ENCODE assay signal across 8 cellular contexts in genomic region chr19:2479556-2480194, GRCh38. TPM values are rescaled to one million over a fixed set of nuclear protein-coding genes. Genes with fewer than 3 reads are reported as not detected.
DNase-seq lines count a peak whose midpoint lies in the region; ATAC-seq and TF ChIP-seq lines count a peak whose summit lies in the region.

No MANE protein-coding gene starts in this region.

- H3K9ac ChIP-seq in iPS-20b (ENCODE audit: low read depth, low read length), result no peak overlapping the region

- H3K36me3 ChIP-seq in iPS-20b (ENCODE audit: insufficient read depth, low read depth, low read length) (no peaks in the 10 kb centered on the region), suprapubic skin (peaks cover 11% of the 10 kb centered on the region)

- WGBS in suprapubic skin, result 74% methylated on average over 11 of the region's 20 CpGs

- peaks cover 19% of the 10 kb centered on the region for H3K36me3 Mint-ChIP-seq in activated T-cell treated with anti-CD3 and anti-CD28 coated beads, Interleukin-2, amount 50 U/mL, for 4 hours (ENCODE audit: insufficient read depth)
- H3K36me3 Mint-ChIP-seq in activated CD4-positive, alpha-beta memory T cell treated with anti-CD3 and anti-CD28 coated beads, Interleukin-2, amount 10 ng/mL, durations not matched to agents 7 days and 5 days (ENCODE audit: low read depth), result peaks cover 27% of the 10 kb centered on the region

- no peak for DNase-seq in activated T-cell treated with anti-CD3 and anti-CD28 coated beads, Interleukin-2, amount 50 U/mL, for 4 hours
- DNase-seq in activated T-cell treated with anti-CD3 and anti-CD28 coated beads, Interleukin-2, amount 50 U/mL, for 48 hours, result no peak
- no peak for DNase-seq in activated CD4-positive, alpha-beta memory T cell treated with anti-CD3 and anti-CD28 coated beads, Interleukin-2, amount 10 ng/mL, durations not matched to agents 7 days and 5 days
- DNase-seq in suprapubic skin (ENCODE audit: low spot score in 2 of 2) (no peak), C1 segment of cervical spinal cord (lab: John Stamatoyannopoulos, UW) (no peak), NCI-H2107 treated with DMSO at 0.1 percent for 48 hours (lab: John Stamatoyannopoulos, UW; ENCODE audit: unreplicated experiment) (no peak)

- H3K27ac ChIP-seq in iPS-20b (ENCODE audit: low read length) (no peak overlapping the region), suprapubic skin (peak overlapping the region; percentile 85)

- no peak for ATAC-seq in activated T-cell treated with anti-CD3 and anti-CD28 coated beads, Interleukin-2, amount 50 U/mL, for 4 hours
- no peak for ATAC-seq in HG03045 (IDR thresholded peaks at IDR 0.05; ENCODE audit: unreplicated experiment)

- no peaks in the 10 kb centered on the region for H3K27me3 Mint-ChIP-seq in activated T-cell treated with anti-CD3 and anti-CD28 coated beads, Interleukin-2, amount 50 U/mL, for 4 hours (ENCODE audit: low read depth)
- peaks cover 2% of the 10 kb centered on the region for H3K27me3 Mint-ChIP-seq in activated CD4-positive, alpha-beta memory T cell treated with anti-CD3 and anti-CD28 coated beads, Interleukin-2, amount 10 ng/mL, durations not matched to agents 7 days and 5 days

- peaks cover 16% of the 10 kb centered on the region for H3K9me3 Mint-ChIP-seq in activated T-cell treated with anti-CD3 and anti-CD28 coated beads, Interleukin-2, amount 50 U/mL, for 4 hours
- peaks cover 7% of the 10 kb centered on the region for H3K9me3 Mint-ChIP-seq in activated CD4-positive, alpha-beta memory T cell treated with anti-CD3 and anti-CD28 coated beads, Interleukin-2, amount 10 ng/mL, durations not matched to agents 7 days and 5 days

- POLR2A ChIA-PET in activated CD4-positive, alpha-beta memory T cell treated with anti-CD3 and anti-CD28 coated beads, Interleukin-2, amount 10 ng/mL, durations not matched to agents 7 days and 5 days (lab: Charles Lee), result interaction anchor here (0.6 to 7.1 kb wide), 6 partner anchors 25 to 139 kb away, joined by 3 to 220 read pairs (median 4); partner anchors contain the start of gene TIMM13

- peak overlapping the region; percentile 31 for H3K27ac Mint-ChIP-seq in activated CD4-positive, alpha-beta memory T cell treated with anti-CD3 and anti-CD28 coated beads, Interleukin-2, amount 10 ng/mL, durations not matched to agents 7 days and 5 days

- TF ChIP-seq EP300 in suprapubic skin (IDR thresholded peaks at IDR 0.05), result no peak

- TF ChIP-seq POLR2A in suprapubic skin (IDR thresholded peaks at IDR 0.05), result no peak

- H3K9me3 ChIP-seq in iPS-20b (ENCODE audit: insufficient read depth, low read depth, low read length) (no peaks in the 10 kb centered on the region), suprapubic skin (peaks cover 7% of the 10 kb centered on the region)

- CTCF ChIA-PET in activated CD4-positive, alpha-beta memory T cell treated with anti-CD3 and anti-CD28 coated beads, Interleukin-2, amount 10 ng/mL, durations not matched to agents 7 days and 5 days (lab: Charles Lee), result interaction anchor here (1.8 to 1.9 kb wide), 2 partner anchors 64 to 131 kb away, joined by 5 to 9 read pairs; no protein-coding TSS in a partner anchor

- H3K4me1 ChIP-seq in iPS-20b (ENCODE audit: insufficient read depth, low read length), result peaks cover 2% of the 10 kb centered on the region; the same call in 1 of the 2 replicates
- peaks cover 33% of the 10 kb centered on the region for H3K4me1 ChIP-seq in suprapubic skin

- H3K4me3 ChIP-seq in iPS-20b (ENCODE audit: low read length) (peak overlapping the region; percentile 90), suprapubic skin (peak overlapping the region; percentile 89)

- peaks cover 17% of the 10 kb centered on the region for H3K4me1 Mint-ChIP-seq in activated T-cell treated with anti-CD3 and anti-CD28 coated beads, Interleukin-2, amount 50 U/mL, for 4 hours (ENCODE audit: low read depth)
- H3K4me1 Mint-ChIP-seq in activated CD4-positive, alpha-beta memory T cell treated with anti-CD3 and anti-CD28 coated beads, Interleukin-2, amount 10 ng/mL, durations not matched to agents 7 days and 5 days, result peaks cover 20% of the 10 kb centered on the region

- H3K4me3 Mint-ChIP-seq in activated T-cell treated with anti-CD3 and anti-CD28 coated beads, Interleukin-2, amount 50 U/mL, for 4 hours, result peak overlapping the region; percentile 96
- H3K4me3 Mint-ChIP-seq in activated CD4-positive, alpha-beta memory T cell treated with anti-CD3 and anti-CD28 coated beads, Interleukin-2, amount 10 ng/mL, durations not matched to agents 7 days and 5 days, result peak overlapping the region; percentile 89

- TF ChIP-seq CTCF in suprapubic skin (IDR thresholded peaks at IDR 0.05), result no peak

- peaks cover 67% of the 10 kb centered on the region for H3K27me3 ChIP-seq in iPS-20b (ENCODE audit: insufficient read depth, low read length)
- no peaks in the 10 kb centered on the region for H3K27me3 ChIP-seq in suprapubic skin

RNA-seq across cellular contexts. Expression of gene GADD45B, which starts 3.7 kb away (rescaled TPM):
- total RNA-seq in activated T-cell treated with anti-CD3 and anti-CD28 coated beads, Interleukin-2, amount 50 U/mL, for 4 hours, result 10 to 100 TPM; 67.4 to 75.5 (median 72.8) TPM
- total RNA-seq in activated CD4-positive, alpha-beta memory T cell treated with anti-CD3 and anti-CD28 coated beads, Interleukin-2, amount 10 ng/mL, durations not matched to agents 7 days and 5 days, result 10 to 100 TPM; 52.2 to 54.3 TPM
- 100 to 1,000 TPM in 1 of 4 donors, 10 to 100 TPM in 3; 52.5 to 134 (median 68.7) TPM for total RNA-seq in suprapubic skin

RNA-seq across cellular contexts. Expression of gene LMNB2, which starts 22.9 kb away (rescaled TPM):
- total RNA-seq in activated T-cell treated with anti-CD3 and anti-CD28 coated beads, Interleukin-2, amount 50 U/mL, for 4 hours, result 10 to 100 TPM; 90.9 to 98.3 (median 92.0) TPM
- total RNA-seq in activated CD4-positive, alpha-beta memory T cell treated with anti-CD3 and anti-CD28 coated beads, Interleukin-2, amount 10 ng/mL, durations not matched to agents 7 days and 5 days, result 10 to 100 TPM; 92.9 to 96.6 TPM
- 10 to 100 TPM; 17.1 to 26.8 (median 24.7) TPM for total RNA-seq in suprapubic skin

RNA-seq across cellular contexts. Expression of gene TIMM13, which starts 52.3 kb away (rescaled TPM):
- total RNA-seq in activated T-cell treated with anti-CD3 and anti-CD28 coated beads, Interleukin-2, amount 50 U/mL, for 4 hours, result 100 to 1,000 TPM; 273 to 326 (median 286) TPM
- total RNA-seq in activated CD4-positive, alpha-beta memory T cell treated with anti-CD3 and anti-CD28 coated beads, Interleukin-2, amount 10 ng/mL, durations not matched to agents 7 days and 5 days, result 10 to 100 TPM; 44.5 to 47.4 TPM
- 10 to 100 TPM; 22.1 to 48.6 (median 46.6) TPM for total RNA-seq in suprapubic skin

Comparison
In these comparisons a context has a peak if more than half of its experiments do, and no peak if none do; other contexts are left out.
1. RNA of gene TIMM13, which starts 52.3 kb away (total RNA-seq): 273 to 326 TPM in activated T-cell treated with anti-CD3 and anti-CD28 coated beads, Interleukin-2, amount 50 U/mL, for 4 hours; 44.5 to 47.4 TPM in activated CD4-positive, alpha-beta memory T cell treated with anti-CD3 and anti-CD28 coated beads, Interleukin-2, amount 10 ng/mL, durations not matched to agents 7 days and 5 days and 22.1 to 48.6 TPM in suprapubic skin; every median in the first group is over 4 times any median in the second.